ENCODE assay signal across 8 cellular contexts in genomic region chr12:112939761-112940357, GRCh38. TPM values are rescaled to one million over a fixed set of nuclear protein-coding genes. Genes with fewer than 3 reads are reported as not detected.
DNase-seq lines count a peak whose midpoint lies in the region; ATAC-seq and TF ChIP-seq lines count a peak whose summit lies in the region.

No MANE protein-coding gene starts in this region.

- no peaks in the 10 kb centered on the region for H3K27me3 Mint-ChIP-seq in T-helper 17 cell

- H3K27ac Mint-ChIP-seq in T-helper 17 cell: peak overlapping the region; percentile 98

- no peaks in the 10 kb centered on the region for H3K79me2 ChIP-seq in SK-N-SH (ENCODE audit: insufficient read depth)

- peak overlapping the region; percentile 99 for H3K4me3 Mint-ChIP-seq in T-helper 17 cell

- TF ChIP-seq EP300 in SK-N-SH (IDR thresholded peaks at IDR 0.05; ENCODE audit: borderline replicate concordance in 1 of 2, low read depth in 1 of 2, low read length in 1 of 2): no peak

- 76% methylated on average over 7 of the region's 7 CpGs for WGBS in SK-N-SH (ENCODE audit: low lambda C conversion rate)

- no peak for TF ChIP-seq POLR2A in gastrocnemius medialis (IDR thresholded peaks at IDR 0.05)

- no peak overlapping the region for H3K9ac ChIP-seq in SK-N-SH

- H3K27ac ChIP-seq in SK-N-SH (ENCODE audit: low read depth in 2 of 2, low read length in 1 of 2): peak overlapping the region in 1 of 2 experiments; percentile 64; a peak in 2 of 4 replicates
- peak overlapping the region in 5 of 21 experiments; percentile 1 to 65 (median 30) for H3K27ac ChIP-seq in skin epidermis
- H3K27ac ChIP-seq in gastrocnemius medialis: no peak overlapping the region

- H4K20me1 ChIP-seq in SK-N-SH (ENCODE audit: insufficient read depth): no peaks in the 10 kb centered on the region

- H3F3A ChIP-seq in SK-N-SH (replicated peaks; ENCODE audit: insufficient read depth): no peaks in the 10 kb centered on the region

- TF ChIP-seq CTCF in SK-N-SH (IDR thresholded peaks at IDR 0.05) (no peak), gastrocnemius medialis (IDR thresholded peaks at IDR 0.05 in 4 of 5, conservative IDR thresholded peaks at IDR 0.05 in 1 of 5) (no peak)

- H2AFZ ChIP-seq in SK-N-SH (ENCODE audit: low read depth): no peak overlapping the region

- ATAC-seq in SK-N-SH treated with all-trans-retinoic acid at 6 μM for 48 hours: no peak
- peak; percentile 45 for ATAC-seq in HG02571 (IDR thresholded peaks at IDR 0.05; ENCODE audit: unreplicated experiment)
- no peak for ATAC-seq in T-helper 17 cell
- ATAC-seq in gastrocnemius medialis: no peak

- H3K36me3 Mint-ChIP-seq in T-helper 17 cell (ENCODE audit: low read depth): peaks cover 8% of the 10 kb centered on the region

- peak; percentile 56 for DNase-seq in SK-N-SH
- no peak for DNase-seq in T-helper 17 cell
- no peak for DNase-seq in gastrocnemius medialis
- DNase-seq in T1000 (lab: John Stamatoyannopoulos, UW): no peak
- no peak for DNase-seq in ACHN

- H3K4me3 ChIP-seq in SK-N-SH (ENCODE audit: low read depth in 2 of 2, low read length in 1 of 2) (no peak overlapping the region), skin epidermis (peak overlapping the region in 6 of 7 experiments; percentile 7 to 86 (median 33)), gastrocnemius medialis (peak overlapping the region in 1 of 4 donors; percentile 66)

- in situ Hi-C loops in gastrocnemius medialis (cut with MboI; ENCODE audit: low sequenced_read_pairs in 4 of 4) (no loop called here), ACHN (cut with HindIII; ENCODE audit: low pct_ligation_motif_present, low pct_unique_long_range_greater_than_20kb, low sequenced_read_pairs) (no loop called here)

- CTCF ChIA-PET in SK-N-SH (lab: Yijun Ruan, JAX): interaction anchor here (0.6 to 1.2 kb wide), 5 partner anchors 9 to 65 kb away, joined by 3 to 6 read pairs (median 3); no protein-coding TSS in a partner anchor

- H3K9me2 ChIP-seq in SK-N-SH: no peaks in the 10 kb centered on the region

- H3K4me1 ChIP-seq in SK-N-SH (ENCODE audit: control insufficient read depth in 1 of 2, insufficient read depth in 2 of 2, low read depth in 1 of 2, low read length in 1 of 2): peaks cover 0 to 23% of the 10 kb centered on the region in 2 experiments; a peak in 2 of 4 replicates
- peaks cover 0 to 11% of the 10 kb centered on the region in 2 donors for H3K4me1 ChIP-seq in gastrocnemius medialis

- H3K4me2 ChIP-seq in SK-N-SH: no peak overlapping the region

- H3K36me3 ChIP-seq in SK-N-SH (replicated peaks in 1 of 2; ENCODE audit: control insufficient read depth in 1 of 2, insufficient read depth in 2 of 2, low read length in 1 of 2): no peaks in the 10 kb centered on the region
- no peaks in the 10 kb centered on the region for H3K36me3 ChIP-seq in gastrocnemius medialis

- H3K27me3 ChIP-seq in SK-N-SH (ENCODE audit: insufficient read depth): no peaks in the 10 kb centered on the region
- H3K27me3 ChIP-seq in gastrocnemius medialis: no peaks in the 10 kb centered on the region

- H3K4me1 Mint-ChIP-seq in T-helper 17 cell: peaks cover 27% of the 10 kb centered on the region

- POLR2A ChIA-PET in SK-N-SH (lab: Yijun Ruan, JAX): no interaction called here

- H3K9me3 ChIP-seq in SK-N-SH (no peaks in the 10 kb centered on the region), T-helper 17 cell (ENCODE audit: control insufficient read depth, low read length, poor library complexity, severe bottlenecking) (no peaks in the 10 kb centered on the region), gastrocnemius medialis (no peaks in the 10 kb centered on the region)

- no peak for TF ChIP-seq RAD21 in SK-N-SH (IDR thresholded peaks at IDR 0.05; ENCODE audit: low read length)

- intact Hi-C loops in gastrocnemius medialis (cut with DNase I; ENCODE audit: low total_unique reads): no loop called here

TF ChIP-seq in SK-N-SH, 30 proteins besides CTCF, POLR2A, EP300 and RAD21 (continues in another document):
- TF ChIP-seq YY1 (IDR thresholded peaks at IDR 0.05; ENCODE audit: low read depth) (no peak), JUND (IDR thresholded peaks at IDR 0.05) (no peak), CHD2 (IDR thresholded peaks at IDR 0.05; ENCODE audit: low read length, partially characterized antibody) (no peak), FOXJ3 (CRISPR knock-in tag; IDR thresholded peaks at IDR 0.05) (no peak), IRF3 (IDR thresholded peaks at IDR 0.05; ENCODE audit: low read depth, low read length) (no peak), FOXM1 (IDR thresholded peaks at IDR 0.05; ENCODE audit: low read depth) (no peak), SMC3 (IDR thresholded peaks at IDR 0.05; ENCODE audit: low read depth, low read length) (no peak), MXI1 (IDR thresholded peaks at IDR 0.05; ENCODE audit: low read depth, low read length) (no peak), RCOR1 (IDR thresholded peaks at IDR 0.05; ENCODE audit: low read length) (no peak), RFX5 (IDR thresholded peaks at IDR 0.05; ENCODE audit: low read length) (no peak), MEF2A (IDR thresholded peaks at IDR 0.05; ENCODE audit: borderline replicate concordance, low read depth) (no peak)
- TF ChIP-seq, protein P1, sequence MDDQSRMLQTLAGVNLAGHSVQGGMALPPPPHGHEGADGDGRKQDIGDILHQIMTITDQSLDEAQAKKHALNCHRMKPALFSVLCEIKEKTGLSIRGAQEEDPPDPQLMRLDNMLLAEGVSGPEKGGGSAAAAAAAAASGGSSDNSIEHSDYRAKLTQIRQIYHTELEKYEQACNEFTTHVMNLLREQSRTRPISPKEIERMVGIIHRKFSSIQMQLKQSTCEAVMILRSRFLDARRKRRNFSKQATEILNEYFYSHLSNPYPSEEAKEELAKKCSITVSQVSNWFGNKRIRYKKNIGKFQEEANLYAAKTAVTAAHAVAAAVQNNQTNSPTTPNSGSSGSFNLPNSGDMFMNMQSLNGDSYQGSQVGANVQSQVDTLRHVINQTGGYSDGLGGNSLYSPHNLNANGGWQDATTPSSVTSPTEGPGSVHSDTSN (IDR thresholded peaks at IDR 0.05): no peak

TF ChIP-seq in SK-N-SH treated with all-trans-retinoic acid at 6 μM for 48 hours, 23 proteins besides CTCF, POLR2A, EP300 and RAD21:
- TF ChIP-seq ZC3H10 (CRISPR knock-in tag; IDR thresholded peaks at IDR 0.05): no peak
- no peak for TF ChIP-seq TOX (CRISPR knock-in tag; IDR thresholded peaks at IDR 0.05; ENCODE audit: borderline replicate concordance)
- no peak for TF ChIP-seq TCF4 (CRISPR knock-in tag; IDR thresholded peaks at IDR 0.05; ENCODE audit: borderline replicate concordance)
- no peak for TF ChIP-seq ARNTL (CRISPR knock-in tag; IDR thresholded peaks at IDR 0.05; ENCODE audit: borderline replicate concordance, low read depth)
- TF ChIP-seq ZNF8 (CRISPR knock-in tag; IDR thresholded peaks at IDR 0.05): no peak
- no peak for TF ChIP-seq SNAI2 (CRISPR knock-in tag; IDR thresholded peaks at IDR 0.05)
- TF ChIP-seq ESRRG (CRISPR knock-in tag; IDR thresholded peaks at IDR 0.05): no peak

RNA-seq across cellular contexts. Expression of gene OAS3, which starts 1.6 kb away (rescaled TPM):
- 3.0 TPM in 2 replicates for polyA plus RNA-seq in SK-N-SH (2012; rRNA removed)
- polyA plus RNA-seq in SK-N-SH (2012; cell fraction: cytosol; rRNA removed): 1.7 and 2.7 TPM in 2 replicates
- polyA plus RNA-seq in SK-N-SH (2012; cell fraction: nucleus; rRNA removed): 2.9 and 3.3 TPM in 2 replicates
- total RNA-seq in T-helper 17 cell (10 to 100 TPM; 26.6 to 28.6 TPM), gastrocnemius medialis (1 to 10 TPM; 1.4 to 5.3 (median 4.2) TPM)

RNA-seq across cellular contexts. Expression of gene OAS1, which starts 33.1 kb away (rescaled TPM):
- polyA plus RNA-seq in SK-N-SH (2012; rRNA removed): 1.1 and 1.3 TPM in 2 replicates
- polyA plus RNA-seq in SK-N-SH (2012; cell fraction: cytosol; rRNA removed): 1.1 and 1.9 TPM in 2 replicates
- 1.1 and 1.4 TPM in 2 replicates for polyA plus RNA-seq in SK-N-SH (2012; cell fraction: nucleus; rRNA removed)
- total RNA-seq in T-helper 17 cell (10 to 100 TPM; 16.0 to 16.2 TPM), gastrocnemius medialis (1 to 10 TPM; 1.2 to 2.7 (median 1.8) TPM)

RNA-seq across cellular contexts. Expression of gene OAS2, which starts 38.5 kb away (rescaled TPM):
- 0.02 TPM in 1 of 2 replicates, not detected in the other for polyA plus RNA-seq in SK-N-SH (2012; rRNA removed)
- under 0.01 and 0.01 TPM in 2 replicates for polyA plus RNA-seq in SK-N-SH (2012; cell fraction: cytosol; rRNA removed)
- polyA plus RNA-seq in SK-N-SH (2012; cell fraction: nucleus; rRNA removed): 0.01 TPM in 1 of 2 replicates, not detected in the other
- 10 to 100 TPM; 35.4 to 45.3 TPM for total RNA-seq in T-helper 17 cell
- total RNA-seq in gastrocnemius medialis: 1 to 10 TPM; 1.7 to 5.2 (median 2.5) TPM

Comparison
In these comparisons a context has a peak if more than half of its experiments do, and no peak if none do; other contexts are left out.
1. H3K4me3 ChIP-seq: peak in skin epidermis (6 of 7); none in SK-N-SH (0 of 2).
2. RNA of gene OAS3, which starts 1.6 kb away (total RNA-seq): 26.6 to 28.6 TPM in T-helper 17 cell; 1.4 to 5.3 TPM in gastrocnemius medialis; every median in the first group is over 4 times any median in the second.
3. RNA of gene OAS1, which starts 33.1 kb away (total RNA-seq): 16.0 to 16.2 TPM in T-helper 17 cell; 1.2 to 2.7 TPM in gastrocnemius medialis; every median in the first group is over 4 times any median in the second.
4. RNA of gene OAS2, which starts 38.5 kb away (total RNA-seq): 35.4 to 45.3 TPM in T-helper 17 cell; 1.7 to 5.2 TPM in gastrocnemius medialis; every median in the first group is over 4 times any median in the second.